In the genomic region with DNA sequence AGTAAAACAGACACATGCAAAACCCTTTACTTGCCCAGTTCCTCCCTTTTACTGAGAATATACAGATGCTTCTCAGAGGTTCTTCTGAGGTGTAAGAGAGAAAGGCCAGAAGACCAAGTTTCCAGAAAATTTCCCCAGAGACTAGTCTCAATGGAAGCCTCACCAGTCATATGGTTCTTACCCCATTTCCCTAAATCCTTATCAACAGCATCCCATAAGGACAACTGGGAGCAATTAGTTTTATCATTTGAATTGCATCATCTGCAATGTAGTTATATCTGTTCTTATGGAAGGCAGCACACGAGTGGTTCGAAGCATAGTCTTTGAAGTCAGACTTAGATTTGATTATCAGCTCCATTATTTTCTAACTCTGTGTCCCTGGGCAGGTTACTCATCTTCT, we compare ENCODE assay signal across 4 cellular contexts.
"Had no signal": no experiment of that assay in that cellular context is flagged by ENCODE, and none has a peak within 500 bp of the region (broad histone marks: within the 10 kb centered on the region; RNA-seq: fewer than 3 reads in every experiment).

No MANE protein-coding gene starts in this region.

- DNase-seq: KBM-7 had no signal

- H3K27ac ChIP-seq: HL-60 had no signal

- ATAC-seq: HepG2, K562 had no signal

- H3K4me3 ChIP-seq: K562 had no signal
